Comparison of ENCODE assay signal across 8 cellular contexts in the genomic region with DNA sequence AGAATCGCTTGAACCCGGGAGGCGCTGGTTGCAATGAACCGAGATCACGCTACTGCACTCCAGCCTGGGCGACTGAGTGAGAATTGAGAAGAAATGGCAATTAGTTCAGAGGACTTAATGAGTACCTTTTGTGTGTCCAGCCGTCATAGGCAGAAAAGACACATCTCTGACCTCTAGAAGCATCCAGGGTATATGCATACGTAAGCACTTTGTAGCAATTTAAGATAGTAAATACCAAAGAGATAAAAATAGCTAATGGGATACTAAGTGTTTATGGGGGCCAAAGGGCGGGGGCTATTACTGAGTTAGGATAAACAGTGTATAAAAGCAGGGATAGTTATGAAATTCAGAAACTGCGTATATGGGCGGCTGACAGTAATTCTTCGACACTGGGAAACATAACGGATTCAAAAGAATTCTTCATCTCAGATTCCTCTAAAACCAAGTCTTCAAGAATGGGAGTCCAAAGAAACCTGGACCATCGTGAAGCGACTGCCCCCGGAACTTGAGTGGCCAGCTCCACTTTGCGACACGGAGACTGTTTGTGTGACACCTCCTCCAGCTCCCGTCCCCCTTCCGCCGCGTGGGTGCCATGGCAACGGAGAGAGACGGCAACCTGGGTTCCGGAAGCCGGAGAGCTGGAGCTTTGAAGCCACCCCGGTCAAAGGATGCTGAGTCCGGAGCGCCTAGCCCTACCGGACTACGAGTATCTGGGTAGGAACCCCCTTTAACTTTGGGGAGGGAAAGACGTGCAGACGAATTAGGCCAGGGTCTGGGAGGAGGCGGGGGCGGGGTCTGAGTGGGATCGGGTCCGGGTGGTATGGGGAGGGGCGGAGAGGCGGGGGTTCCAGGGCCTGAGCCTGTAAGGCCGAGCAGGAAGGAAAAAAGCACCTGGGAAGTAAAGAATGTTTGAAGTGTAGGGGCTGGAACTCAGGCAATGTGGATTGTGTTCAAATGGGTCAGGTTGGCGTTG. TPM values are rescaled to one million over a fixed set of nuclear protein-coding genes. Genes with fewer than 3 reads are reported as not detected.
DNase-seq lines count a peak whose midpoint lies in the region; TF ChIP-seq lines count a peak whose summit lies in the region.

A gene with protein sequence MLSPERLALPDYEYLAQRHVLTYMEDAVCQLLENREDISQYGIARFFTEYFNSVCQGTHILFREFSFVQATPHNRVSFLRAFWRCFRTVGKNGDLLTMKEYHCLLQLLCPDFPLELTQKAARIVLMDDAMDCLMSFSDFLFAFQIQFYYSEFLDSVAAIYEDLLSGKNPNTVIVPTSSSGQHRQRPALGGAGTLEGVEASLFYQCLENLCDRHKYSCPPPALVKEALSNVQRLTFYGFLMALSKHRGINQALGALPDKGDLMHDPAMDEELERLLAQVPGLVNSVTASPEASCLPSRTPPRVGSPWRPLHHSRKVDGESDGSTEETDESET (plus strand): TSS at position 624 of the 973 bp plus-strand sequence. CDS start 45 bp downstream, at position 669.

- peak within 1 kb of the TSS; percentile 100 for H2AFZ ChIP-seq in SK-N-SH (ENCODE audit: low read depth)

- H3K9me2 ChIP-seq in SK-N-SH, result no peaks in the 10 kb centered on the region

- CTCF ChIA-PET in SK-N-SH (lab: Yijun Ruan, JAX), result interaction anchor here (0.8 to 2.2 kb wide), 7 partner anchors 16 to 225 kb away, joined by 3 to 12 read pairs (median 3); no protein-coding TSS in a partner anchor

- peaks cover 5 to 13% of the 10 kb centered on the region in 2 experiments for H3K36me3 ChIP-seq in SK-N-SH (replicated peaks in 1 of 2; ENCODE audit: control insufficient read depth in 1 of 2, insufficient read depth in 2 of 2, low read length in 1 of 2)

- 0 out of 2 replicates have a peak, but pooled peaks have one; percentile 19 for TF ChIP-seq RAD21 in SK-N-SH (IDR thresholded peaks at IDR 0.05; ENCODE audit: low read length)

- no peak for TF ChIP-seq POLR2A in NB4 (IDR thresholded peaks at IDR 0.05; ENCODE audit: extremely low read depth, insufficient read length)

- WGBS in SK-N-SH (ENCODE audit: low lambda C conversion rate), result 16% methylated on average over 41 of the region's 41 CpGs

- peak within 1 kb of the TSS; percentile 78 for H3K4me2 ChIP-seq in SK-N-SH

- H3K79me2 ChIP-seq in SK-N-SH (ENCODE audit: insufficient read depth), result peaks cover 41% of the 10 kb centered on the region

- H3K27ac ChIP-seq in SK-N-SH (ENCODE audit: low read depth in 2 of 2, low read length in 1 of 2), result peak within 1 kb of the TSS; percentile 72 to 81
- H3K27ac ChIP-seq in substantia nigra (ENCODE audit: low read depth, low read length, poor library complexity, severe bottlenecking), result peak within 1 kb of the TSS; percentile 41

- H3F3A ChIP-seq in SK-N-SH (replicated peaks; ENCODE audit: insufficient read depth), result peaks cover 3% of the 10 kb centered on the region

- H3K4me3 ChIP-seq in HFF-Myc (replicated peaks; ENCODE audit: low read depth, low read length), result peak within 1 kb of the TSS; percentile 66
- H3K4me3 ChIP-seq in NB4 (ENCODE audit: low read depth, low read length), result peak within 1 kb of the TSS; percentile 92
- H3K4me3 ChIP-seq in SK-N-SH (ENCODE audit: low read depth in 2 of 2, low read length in 1 of 2), result peak within 1 kb of the TSS; percentile 55 to 73

- no peaks in the 10 kb centered on the region for H3K9me3 ChIP-seq in SK-N-SH

- POLR2A ChIA-PET in SK-N-SH (lab: Yijun Ruan, JAX), result interaction anchor here (0.6 to 1.2 kb wide), 7 partner anchors 9 to 642 kb away, joined by 3 to 4 read pairs (median 3); a partner anchor contains a TSS

- peaks cover 0 to 5% of the 10 kb centered on the region in 2 experiments; a peak in 2 of 4 replicates for H3K4me1 ChIP-seq in SK-N-SH (ENCODE audit: control insufficient read depth in 1 of 2, insufficient read depth in 2 of 2, low read depth in 1 of 2, low read length in 1 of 2)

- DNase-seq in GDM1 (lab: John Stamatoyannopoulos, UW), result peak; percentile 77
- peak; percentile 84 for DNase-seq in HFF-Myc (ENCODE audit: extremely low read depth, low read depth)
- peak; percentile 92 for DNase-seq in NB4 (ENCODE audit: low read depth)
- DNase-seq in SK-N-SH, result peak; percentile 95
- peak; percentile 93 for DNase-seq in activated naive CD4-positive, alpha-beta T cell treated with anti-CD3 and anti-CD28 coated beads, Interleukin-2, amount 50 U/mL, for 16 hours
- peak; percentile 96 for DNase-seq in germinal center (ENCODE audit: low spot score)
- DNase-seq in non-pigmented ciliary epithelial cell (ENCODE audit: low read depth), result peak; percentile 65
- DNase-seq in substantia nigra (lab: John Stamatoyannopoulos, UW), result peak in 48 of 49 donors; percentile 39 to 90 (median 78)

- TF ChIP-seq CTCF in HFF-Myc (IDR thresholded peaks at IDR 0.05; ENCODE audit: low read depth, low read length, missing control alignments) (no peak), NB4 (IDR thresholded peaks at IDR 0.05; ENCODE audit: low read depth, low read length) (no peak), SK-N-SH (IDR thresholded peaks at IDR 0.05) (no peak)

- H3K27me3 ChIP-seq in SK-N-SH (ENCODE audit: insufficient read depth), result no peaks in the 10 kb centered on the region

- peak within 1 kb of the TSS; percentile 74 for H3K9ac ChIP-seq in SK-N-SH

- TF ChIP-seq EP300 in SK-N-SH (IDR thresholded peaks at IDR 0.05; ENCODE audit: borderline replicate concordance in 1 of 2, low read depth in 1 of 2, low read length in 1 of 2), result no peak

- H4K20me1 ChIP-seq in SK-N-SH (ENCODE audit: insufficient read depth), result no peaks in the 10 kb centered on the region

TF ChIP-seq in SK-N-SH, 30 proteins besides CTCF, POLR2A, EP300 and RAD21 (continues in another document):
- TF ChIP-seq POLR2AphosphoS5 (IDR thresholded peaks at IDR 0.05; ENCODE audit: low read depth, low read length) (peak; percentile 39; the same call in 1 of the 2 replicates), RCOR1 (IDR thresholded peaks at IDR 0.05; ENCODE audit: low read length) (peak; percentile 59; the same call in 1 of the 2 replicates), FOXM1 (IDR thresholded peaks at IDR 0.05; ENCODE audit: low read depth) (no peak), TAF1 (IDR thresholded peaks at IDR 0.05; ENCODE audit: borderline replicate concordance, low read depth, low read length) (peak; percentile 86), NFIC (IDR thresholded peaks at IDR 0.05; ENCODE audit: borderline replicate concordance) (no peak), MEF2A (IDR thresholded peaks at IDR 0.05; ENCODE audit: borderline replicate concordance, low read depth) (no peak), TCF12 (IDR thresholded peaks at IDR 0.05) (no peak; the same call in 1 of the 2 replicates), ELF1 (IDR thresholded peaks at IDR 0.05) (peak; percentile 80), RXRA (IDR thresholded peaks at IDR 0.05; ENCODE audit: borderline replicate concordance, low read depth) (no peak), CHD2 (IDR thresholded peaks at IDR 0.05; ENCODE audit: low read length, partially characterized antibody) (peak; percentile 78)
- TF ChIP-seq, protein P1, sequence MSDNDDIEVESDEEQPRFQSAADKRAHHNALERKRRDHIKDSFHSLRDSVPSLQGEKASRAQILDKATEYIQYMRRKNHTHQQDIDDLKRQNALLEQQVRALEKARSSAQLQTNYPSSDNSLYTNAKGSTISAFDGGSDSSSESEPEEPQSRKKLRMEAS (IDR thresholded peaks at IDR 0.05; ENCODE audit: low read depth), result peak; percentile 83
- TF ChIP-seq, protein P2, sequence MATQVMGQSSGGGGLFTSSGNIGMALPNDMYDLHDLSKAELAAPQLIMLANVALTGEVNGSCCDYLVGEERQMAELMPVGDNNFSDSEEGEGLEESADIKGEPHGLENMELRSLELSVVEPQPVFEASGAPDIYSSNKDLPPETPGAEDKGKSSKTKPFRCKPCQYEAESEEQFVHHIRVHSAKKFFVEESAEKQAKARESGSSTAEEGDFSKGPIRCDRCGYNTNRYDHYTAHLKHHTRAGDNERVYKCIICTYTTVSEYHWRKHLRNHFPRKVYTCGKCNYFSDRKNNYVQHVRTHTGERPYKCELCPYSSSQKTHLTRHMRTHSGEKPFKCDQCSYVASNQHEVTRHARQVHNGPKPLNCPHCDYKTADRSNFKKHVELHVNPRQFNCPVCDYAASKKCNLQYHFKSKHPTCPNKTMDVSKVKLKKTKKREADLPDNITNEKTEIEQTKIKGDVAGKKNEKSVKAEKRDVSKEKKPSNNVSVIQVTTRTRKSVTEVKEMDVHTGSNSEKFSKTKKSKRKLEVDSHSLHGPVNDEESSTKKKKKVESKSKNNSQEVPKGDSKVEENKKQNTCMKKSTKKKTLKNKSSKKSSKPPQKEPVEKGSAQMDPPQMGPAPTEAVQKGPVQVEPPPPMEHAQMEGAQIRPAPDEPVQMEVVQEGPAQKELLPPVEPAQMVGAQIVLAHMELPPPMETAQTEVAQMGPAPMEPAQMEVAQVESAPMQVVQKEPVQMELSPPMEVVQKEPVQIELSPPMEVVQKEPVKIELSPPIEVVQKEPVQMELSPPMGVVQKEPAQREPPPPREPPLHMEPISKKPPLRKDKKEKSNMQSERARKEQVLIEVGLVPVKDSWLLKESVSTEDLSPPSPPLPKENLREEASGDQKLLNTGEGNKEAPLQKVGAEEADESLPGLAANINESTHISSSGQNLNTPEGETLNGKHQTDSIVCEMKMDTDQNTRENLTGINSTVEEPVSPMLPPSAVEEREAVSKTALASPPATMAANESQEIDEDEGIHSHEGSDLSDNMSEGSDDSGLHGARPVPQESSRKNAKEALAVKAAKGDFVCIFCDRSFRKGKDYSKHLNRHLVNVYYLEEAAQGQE (IDR thresholded peaks at IDR 0.05; ENCODE audit: low read depth, low read length), result 0 out of 2 replicates have a peak, but pooled peaks have one; percentile 26
- TF ChIP-seq, protein P3, sequence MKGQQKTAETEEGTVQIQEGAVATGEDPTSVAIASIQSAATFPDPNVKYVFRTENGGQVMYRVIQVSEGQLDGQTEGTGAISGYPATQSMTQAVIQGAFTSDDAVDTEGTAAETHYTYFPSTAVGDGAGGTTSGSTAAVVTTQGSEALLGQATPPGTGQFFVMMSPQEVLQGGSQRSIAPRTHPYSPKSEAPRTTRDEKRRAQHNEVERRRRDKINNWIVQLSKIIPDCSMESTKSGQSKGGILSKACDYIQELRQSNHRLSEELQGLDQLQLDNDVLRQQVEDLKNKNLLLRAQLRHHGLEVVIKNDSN (IDR thresholded peaks at IDR 0.05; ENCODE audit: borderline replicate concordance, low read depth), result no peak
- TF ChIP-seq, protein P4, sequence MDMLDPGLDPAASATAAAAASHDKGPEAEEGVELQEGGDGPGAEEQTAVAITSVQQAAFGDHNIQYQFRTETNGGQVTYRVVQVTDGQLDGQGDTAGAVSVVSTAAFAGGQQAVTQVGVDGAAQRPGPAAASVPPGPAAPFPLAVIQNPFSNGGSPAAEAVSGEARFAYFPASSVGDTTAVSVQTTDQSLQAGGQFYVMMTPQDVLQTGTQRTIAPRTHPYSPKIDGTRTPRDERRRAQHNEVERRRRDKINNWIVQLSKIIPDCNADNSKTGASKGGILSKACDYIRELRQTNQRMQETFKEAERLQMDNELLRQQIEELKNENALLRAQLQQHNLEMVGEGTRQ (IDR thresholded peaks at IDR 0.05; ENCODE audit: borderline replicate concordance, low read depth, low read length), result no peak

RNA-seq across cellular contexts. Expression of the gene that starts here (rescaled TPM):
- polyA plus RNA-seq in SK-N-SH (2012; rRNA removed), result 37.2 and 85.7 TPM in 2 replicates
- polyA plus RNA-seq in SK-N-SH (2012; cell fraction: cytosol; rRNA removed), result 43.3 and 50.5 TPM in 2 replicates
- 64.0 and 84.5 TPM in 2 replicates for polyA plus RNA-seq in SK-N-SH (2012; cell fraction: nucleus; rRNA removed)

Comparison
In these comparisons a context has a peak if more than half of its experiments do, and no peak if none do; other contexts are left out.
1. Peak in every context shown above with its lines: DNase-seq, H3K4me3 ChIP-seq and H3K27ac ChIP-seq.